8 cellular contexts compared by ENCODE assay signal in the genomic region with DNA sequence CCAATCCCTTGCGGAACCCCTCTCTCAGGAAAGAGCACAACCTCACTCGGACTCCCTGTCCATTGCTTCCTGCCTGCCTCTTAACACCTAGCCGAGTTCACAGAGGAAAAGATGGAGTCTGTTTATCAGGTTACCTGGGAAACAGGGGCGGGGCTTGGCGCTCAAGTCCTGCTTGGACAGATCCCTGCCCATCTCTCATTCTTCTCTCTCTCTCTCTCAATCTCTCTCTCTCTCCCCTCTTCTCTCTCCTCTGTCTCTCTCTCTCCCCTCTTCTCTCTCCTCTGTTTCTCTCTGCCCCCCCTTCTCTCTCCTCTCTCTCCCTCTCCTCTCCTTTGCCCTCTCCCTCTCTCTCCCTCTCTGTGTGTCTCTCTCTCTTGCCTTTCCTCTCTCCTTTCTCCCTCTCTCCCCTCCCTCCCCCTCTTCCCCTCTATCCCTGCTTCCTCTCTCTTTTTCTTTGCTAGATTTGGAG. TPM values are rescaled to one million over a fixed set of nuclear protein-coding genes. Genes with fewer than 3 reads are reported as not detected.
A peak's percentile ranks its signal among the peaks of the same experiment; 100 is the strongest.
DNase-seq lines count a peak whose midpoint lies in the region; ATAC-seq and TF ChIP-seq lines count a peak whose summit lies in the region.

A gene with protein sequence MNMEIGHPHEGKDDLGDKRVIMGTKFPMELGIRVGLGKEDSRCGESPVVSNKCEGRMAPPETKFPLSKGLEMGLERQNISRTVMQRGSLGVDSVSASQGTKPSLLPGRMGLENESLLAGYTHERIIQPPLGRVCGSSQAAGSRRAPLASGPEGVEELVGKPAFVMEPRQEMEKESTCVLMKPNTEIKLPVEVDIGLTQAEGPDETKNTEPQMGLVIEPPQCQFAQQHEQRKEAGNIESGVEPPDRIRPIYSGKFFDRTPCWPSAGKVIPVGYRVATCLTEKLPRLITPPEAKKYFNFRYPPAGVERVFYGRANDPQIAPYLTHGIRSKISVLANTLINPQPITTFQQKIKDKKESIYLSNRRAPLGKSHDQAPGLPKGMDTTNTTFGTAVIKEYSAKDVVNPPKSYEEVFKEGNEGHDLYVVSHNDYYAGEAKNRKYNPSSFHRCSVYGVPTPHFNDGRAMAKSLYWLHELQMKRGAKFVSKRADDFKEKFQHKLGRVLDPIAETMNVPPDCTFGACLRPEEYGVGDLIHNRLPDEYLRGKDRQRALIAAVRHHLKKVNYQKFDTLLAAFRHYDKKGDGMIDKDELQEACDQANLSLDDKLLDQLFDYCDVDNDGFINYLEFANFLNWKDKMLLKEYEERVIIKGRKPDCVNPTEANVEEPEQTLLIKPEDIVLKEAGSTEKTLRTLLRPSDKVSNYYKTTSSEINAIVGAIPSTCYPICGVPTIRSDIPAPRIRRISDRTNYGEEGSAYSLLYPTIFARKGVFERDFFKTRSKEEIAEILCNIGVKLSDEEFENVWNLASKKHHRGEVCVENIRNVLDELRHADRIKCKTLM (minus strand): TSS at position 120 of the 469 bp plus-strand sequence. CDS start 199 bp downstream, outside the sequence.

- H3K36me3 ChIP-seq in A673 (ENCODE audit: insufficient read depth, low read length, poor library complexity, severe bottlenecking) = no peaks in the 10 kb centered on the region
- H3K36me3 ChIP-seq in SJCRH30 = no peaks in the 10 kb centered on the region
- H3K36me3 ChIP-seq in iPS DF 6.9 (ENCODE audit: control insufficient read depth, insufficient read depth, low read length) = no peaks in the 10 kb centered on the region

- H3K9me3 ChIP-seq in A673 (ENCODE audit: low read depth, low read length, poor library complexity, severe bottlenecking) (no peaks in the 10 kb centered on the region), SJCRH30 (replicated peaks) (no peaks in the 10 kb centered on the region), iPS DF 6.9 (ENCODE audit: control insufficient read depth, insufficient read depth, low read length) (no peaks in the 10 kb centered on the region)

- no peak within 1 kb of the TSS for H3K4me3 ChIP-seq in A673 (ENCODE audit: low read depth, low read length, poor library complexity, severe bottlenecking)
- no peak within 1 kb of the TSS for H3K4me3 ChIP-seq in SJCRH30
- no peak within 1 kb of the TSS for H3K4me3 ChIP-seq in iPS DF 6.9 (ENCODE audit: low read length)

- TF ChIP-seq CTCF in A673 (conservative IDR thresholded peaks at IDR 0.05; ENCODE audit: low read depth, low read length) = no peak

- DNase-seq in A673 (ENCODE audit: low spot score) (peak; percentile 27), SJCRH30 (peak; percentile 14 to 28), iPS DF 6.9 (ENCODE audit: low read depth, low spot score) (peak; percentile 66), KG1 (lab: John Stamatoyannopoulos, UW) (no peak), occipital lobe (lab: John Stamatoyannopoulos, UW) (no peak)

- intact Hi-C loops in A673 (cut with micrococcal nuclease; ENCODE audit: unreplicated experiment) = no loop called here

- no peak within 1 kb of the TSS for H3K27ac ChIP-seq in A673 (ENCODE audit: low read depth, low read length, poor library complexity, severe bottlenecking)
- H3K27ac ChIP-seq in SJCRH30 = no peak within 1 kb of the TSS
- H3K27ac ChIP-seq in iPS DF 6.9 (ENCODE audit: low read length) = no peak within 1 kb of the TSS

- H3K27me3 ChIP-seq in A673 (replicated peaks; ENCODE audit: insufficient read depth, low read depth, low read length, poor library complexity) = no peaks in the 10 kb centered on the region
- no peaks in the 10 kb centered on the region for H3K27me3 ChIP-seq in SJCRH30
- H3K27me3 ChIP-seq in iPS DF 6.9 (ENCODE audit: control insufficient read depth, insufficient read depth, low read length) = no peaks in the 10 kb centered on the region

- no CpG with 5 or more reads among the region's 5 CpGs for WGBS in iPS DF 6.9 (ENCODE audit: insufficient coverage, insufficient read length)

- CTCF ChIA-PET in A673 (lab: Charles Lee) = no interaction called here

- POLR2A ChIA-PET in A673 (lab: Charles Lee; ENCODE audit: low non-redundant PET) = no interaction called here

- no TSS peak for BruUV-seq in A673 (replicated peaks; lab: Mats Ljungman, UMichigan)

- H3K4me1 ChIP-seq in A673 (ENCODE audit: insufficient read depth, low read length, poor library complexity, severe bottlenecking) (no peaks in the 10 kb centered on the region), SJCRH30 (no peaks in the 10 kb centered on the region), iPS DF 6.9 (ENCODE audit: control insufficient read depth, insufficient read depth, low read length) (no peaks in the 10 kb centered on the region)

- ATAC-seq in HG02973 (IDR thresholded peaks at IDR 0.05; ENCODE audit: unreplicated experiment) (peak; percentile 28), GM21390 (IDR thresholded peaks at IDR 0.05; ENCODE audit: unreplicated experiment) (no peak), HG03280 (IDR thresholded peaks at IDR 0.05; ENCODE audit: unreplicated experiment) (no peak)

RNA-seq across cellular contexts. Expression of the gene that starts here (rescaled TPM):
- total RNA-seq in A673 (2021) = 0.68 TPM in 1 of 2 replicates, not detected in the other
- total RNA-seq in SJCRH30 (2014; rRNA removed; shearing (Covaris generic)) = 0.61 TPM in 1 of 2 replicates, not detected in the other
- not detected for total RNA-seq in occipital lobe

Comparison
In these comparisons a context has a peak if more than half of its experiments do, and no peak if none do; other contexts are left out.
1. Peak in DNase-seq in A673; RNA of the gene not detected or under 1 TPM.
2. Peak in DNase-seq in SJCRH30; RNA of the gene not detected or under 1 TPM.